21 cellular contexts compared by ENCODE assay signal in genomic region chr2:20141806-20142205, GRCh38.
DNase-seq lines count a peak whose midpoint lies in the region; ATAC-seq and TF ChIP-seq lines count a peak whose summit lies in the region.
"Had no signal": no experiment of that assay in that cellular context is flagged by ENCODE, and none has a peak within 500 bp of the region (broad histone marks: within the 10 kb centered on the region; RNA-seq: fewer than 3 reads in every experiment).

No MANE protein-coding gene starts in this region.

- H3K36me3 Mint-ChIP-seq in CD8-positive, alpha-beta T cell: no peaks in the 10 kb centered on the region
- H3K36me3 Mint-ChIP-seq: activated naive CD4-positive, alpha-beta T cell treated with anti-CD3 and anti-CD28 coated beads, Interleukin-2, amount 50 U/mL, for 24 hours; stimulated activated memory B cell treated with anti-CD40 and anti-IgM and Interleukin-4, amounts not matched to agents 10 μg/mL and 1 μg/mL and 100 μg/mL, for 72 hours had no signal

- H3K9me3 ChIP-seq in AG04450 (ENCODE audit: control insufficient read depth, insufficient read depth, low read length) (no peaks in the 10 kb centered on the region), ascending aorta (no peaks in the 10 kb centered on the region), hepatocyte (ENCODE audit: low read depth) (no peaks in the 10 kb centered on the region)
- no peaks in the 10 kb centered on the region for H3K9me3 ChIP-seq in CD8-positive, alpha-beta T cell (ENCODE audit: low read length)
- H3K9me3 ChIP-seq: BLaER1 treated with 17β-estradiol and CSF1 and Interleukin-3, amounts not matched to agents 10 nM and 100 nM; colonic mucosa; tibial nerve had no signal

- H3K27ac ChIP-seq in AG04450 (ENCODE audit: low read depth, low read length) (peak overlapping the region; percentile 53), ascending aorta (peak overlapping the region; percentile 69 to 72), hepatocyte (peak overlapping the region; percentile 56)
- H3K27ac ChIP-seq in CD8-positive, alpha-beta T cell (ENCODE audit: low read depth, low read length): no peak overlapping the region
- H3K27ac ChIP-seq: BLaER1 treated with 17β-estradiol and CSF1 and Interleukin-3, amounts not matched to agents 10 nM and 100 nM; colonic mucosa; SK-N-MC had no signal

- no peak overlapping the region for H3K4me3 Mint-ChIP-seq in CD8-positive, alpha-beta T cell
- H3K4me3 Mint-ChIP-seq: activated CD8-positive, alpha-beta T cell treated with anti-CD3 and anti-CD28 coated beads for 36 hours; activated naive CD4-positive, alpha-beta T cell treated with anti-CD3 and anti-CD28 coated beads, Interleukin-2, amount 50 U/mL, for 24 hours; activated T-cell treated with anti-CD3 and anti-CD28 coated beads, Interleukin-2, amount 50 U/mL, for 24 hours; nephron; stimulated activated memory B cell treated with anti-CD40 and anti-IgM and Interleukin-4, amounts not matched to agents 10 μg/mL and 1 μg/mL and 100 μg/mL, for 72 hours had no signal

- H3K36me3 ChIP-seq in ascending aorta (no peaks in the 10 kb centered on the region), hepatocyte (replicated peaks; ENCODE audit: insufficient read depth, low read depth) (no peaks in the 10 kb centered on the region)
- H3K36me3 ChIP-seq in CD8-positive, alpha-beta T cell (ENCODE audit: insufficient read depth, low read length): no peaks in the 10 kb centered on the region
- H3K36me3 ChIP-seq: BLaER1 treated with 17β-estradiol and CSF1 and Interleukin-3, amounts not matched to agents 10 nM and 100 nM; colonic mucosa; tibial nerve had no signal

- no peak overlapping the region for H3K4me2 ChIP-seq in hepatocyte

- no peaks in the 10 kb centered on the region for H3K4me1 Mint-ChIP-seq in CD8-positive, alpha-beta T cell (ENCODE audit: low read depth)
- H3K4me1 Mint-ChIP-seq: activated naive CD4-positive, alpha-beta T cell treated with anti-CD3 and anti-CD28 coated beads, Interleukin-2, amount 50 U/mL, for 24 hours had no signal

- H3K9me2 ChIP-seq in hepatocyte (replicated peaks; ENCODE audit: insufficient read depth): no peaks in the 10 kb centered on the region

- H4K20me1 ChIP-seq in hepatocyte (ENCODE audit: insufficient read depth, poor library complexity, severe bottlenecking): no peaks in the 10 kb centered on the region
- H4K20me1 ChIP-seq: BLaER1 treated with 17β-estradiol and CSF1 and Interleukin-3, amounts not matched to agents 10 nM and 100 nM had no signal

- CTCF ChIA-PET in AG04450 (lab: Charles Lee): interaction anchor here (0.5 kb wide), 1 partner anchor 173 kb away, joined by 5 read pairs; no protein-coding TSS in a partner anchor
- CTCF ChIA-PET in CD8-positive, alpha-beta T cell (lab: Charles Lee): no interaction called here

- H3K27me3 ChIP-seq in AG04450 (ENCODE audit: control insufficient read depth, insufficient read depth, low read length): no peaks in the 10 kb centered on the region
- H3K27me3 ChIP-seq in ascending aorta: no peaks in the 10 kb centered on the region
- no peaks in the 10 kb centered on the region for H3K27me3 ChIP-seq in hepatocyte
- H3K27me3 ChIP-seq in CD8-positive, alpha-beta T cell (ENCODE audit: insufficient read depth, low read length): no peaks in the 10 kb centered on the region
- H3K27me3 ChIP-seq: BLaER1 treated with 17β-estradiol and CSF1 and Interleukin-3, amounts not matched to agents 10 nM and 100 nM; colonic mucosa; tibial nerve had no signal

- no peaks in the 10 kb centered on the region for H3K79me2 ChIP-seq in hepatocyte

- no peak for DNase-seq in AG04450 (ENCODE audit: low read depth, low spot score)
- DNase-seq in ascending aorta (ENCODE audit: low spot score in 2 of 2): no peak
- DNase-seq in hepatocyte (ENCODE audit: low spot score): no peak
- DNase-seq in retinal pigment epithelial cell (ENCODE audit: low read depth): peak; percentile 48
- DNase-seq in NCI-H2107 treated with DMSO at 0.1 percent for 48 hours (lab: John Stamatoyannopoulos, UW; ENCODE audit: unreplicated experiment): no peak
- no peak for DNase-seq in CD8-positive, alpha-beta T cell
- DNase-seq in NCI-H1092 treated with DMSO at 0.1 percent for 48 hours (lab: John Stamatoyannopoulos, UW): no peak
- no peak for DNase-seq in NCI-H2227 treated with DMSO at 0.1 percent for 48 hours (lab: John Stamatoyannopoulos, UW)
- DNase-seq: activated CD4-positive, CD25-positive, alpha-beta regulatory T cell; activated CD8-positive, alpha-beta T cell treated with anti-CD3 and anti-CD28 coated beads for 36 hours; activated T-cell treated with anti-CD3 and anti-CD28 coated beads, Interleukin-2, amount 50 U/mL, for 24 hours; colonic mucosa; NCI-H1417 treated with DMSO at 0.1 percent for 48 hours; NCI-H2171; T-helper 9 cell had no signal

- TF ChIP-seq CTCF in AG04450 (IDR thresholded peaks at IDR 0.05; ENCODE audit: low read depth, low read length) (no peak), ascending aorta (IDR thresholded peaks at IDR 0.05) (no peak), hepatocyte (IDR thresholded peaks at IDR 0.05; ENCODE audit: poor library complexity) (no peak), retinal pigment epithelial cell (conservative IDR thresholded peaks at IDR 0.05; ENCODE audit: low read depth, low read length) (no peak)
- TF ChIP-seq CTCF in CD8-positive, alpha-beta T cell (IDR thresholded peaks at IDR 0.05): no peak

- no peaks in the 10 kb centered on the region for H3K27me3 Mint-ChIP-seq in CD8-positive, alpha-beta T cell (ENCODE audit: low read depth)

- ATAC-seq in CD8-positive, alpha-beta T cell: no peak
- ATAC-seq: activated CD8-positive, alpha-beta T cell treated with anti-CD3 and anti-CD28 coated beads for 36 hours; stimulated activated memory B cell treated with anti-CD40 and anti-IgM and Interleukin-4, amounts not matched to agents 10 μg/mL and 1 μg/mL and 100 μg/mL, for 72 hours had no signal

- H3K9me3 Mint-ChIP-seq in CD8-positive, alpha-beta T cell: no peaks in the 10 kb centered on the region
- H3K9me3 Mint-ChIP-seq: activated CD8-positive, alpha-beta T cell treated with anti-CD3 and anti-CD28 coated beads for 36 hours; activated naive CD4-positive, alpha-beta T cell treated with anti-CD3 and anti-CD28 coated beads, Interleukin-2, amount 50 U/mL, for 24 hours; activated T-cell treated with anti-CD3 and anti-CD28 coated beads, Interleukin-2, amount 50 U/mL, for 24 hours; nephron; stimulated activated memory B cell treated with anti-CD40 and anti-IgM and Interleukin-4, amounts not matched to agents 10 μg/mL and 1 μg/mL and 100 μg/mL, for 72 hours had no signal

- 82% methylated on average over 8 of the region's 8 CpGs for WGBS in hepatocyte (ENCODE audit: low lambda C conversion rate, missing lambda C conversion rate)

- H3K4me1 ChIP-seq in ascending aorta: peaks cover 3 to 5% of the 10 kb centered on the region in 2 donors
- peaks cover 14% of the 10 kb centered on the region for H3K4me1 ChIP-seq in hepatocyte (ENCODE audit: insufficient read depth)
- H3K4me1 ChIP-seq in CD8-positive, alpha-beta T cell (ENCODE audit: insufficient read depth, low read length): no peaks in the 10 kb centered on the region
- H3K4me1 ChIP-seq: colonic mucosa had no signal

- no peak overlapping the region for H3K27ac Mint-ChIP-seq in CD8-positive, alpha-beta T cell
- H3K27ac Mint-ChIP-seq: activated CD8-positive, alpha-beta T cell treated with anti-CD3 and anti-CD28 coated beads for 36 hours; activated naive CD4-positive, alpha-beta T cell treated with anti-CD3 and anti-CD28 coated beads, Interleukin-2, amount 50 U/mL, for 24 hours; activated T-cell treated with anti-CD3 and anti-CD28 coated beads, Interleukin-2, amount 50 U/mL, for 24 hours; stimulated activated memory B cell treated with anti-CD40 and anti-IgM and Interleukin-4, amounts not matched to agents 10 μg/mL and 1 μg/mL and 100 μg/mL, for 72 hours had no signal

- POLR2A ChIA-PET in AG04450 (lab: Yijun Ruan, JAX): interaction anchor here (0.6 to 0.7 kb wide), 2 partner anchors 34 to 44 kb away, joined by 3 read pairs; no protein-coding TSS in a partner anchor
- POLR2A ChIA-PET in CD8-positive, alpha-beta T cell (lab: Charles Lee): no interaction called here

- no peak overlapping the region for H3K4me3 ChIP-seq in AG04450 (ENCODE audit: low read depth, low read length)
- H3K4me3 ChIP-seq in ascending aorta: no peak overlapping the region
- H3K4me3 ChIP-seq in hepatocyte: no peak overlapping the region
- no peak overlapping the region for H3K4me3 ChIP-seq in retinal pigment epithelial cell (ENCODE audit: low read length)
- H3K4me3 ChIP-seq in CD8-positive, alpha-beta T cell (ENCODE audit: low read depth, low read length): no peak overlapping the region
- H3K4me3 ChIP-seq: BLaER1 treated with 17β-estradiol and CSF1 and Interleukin-3, amounts not matched to agents 10 nM and 100 nM; colonic mucosa; SK-N-MC; tibial nerve had no signal

- intact Hi-C loops in ascending aorta (cut with DNase I): loop anchor here (5.0 kb wide), 2 partner anchors 90 to 500 kb away; partner anchors contain the start of gene LAPTM4A
- intact Hi-C loops in CD8-positive, alpha-beta T cell (cut with DNase I, micrococcal nuclease): no loop called here

- H2AFZ ChIP-seq in hepatocyte: no peak overlapping the region
